ENCODE assay signal across 29 cellular contexts in the genomic region with DNA sequence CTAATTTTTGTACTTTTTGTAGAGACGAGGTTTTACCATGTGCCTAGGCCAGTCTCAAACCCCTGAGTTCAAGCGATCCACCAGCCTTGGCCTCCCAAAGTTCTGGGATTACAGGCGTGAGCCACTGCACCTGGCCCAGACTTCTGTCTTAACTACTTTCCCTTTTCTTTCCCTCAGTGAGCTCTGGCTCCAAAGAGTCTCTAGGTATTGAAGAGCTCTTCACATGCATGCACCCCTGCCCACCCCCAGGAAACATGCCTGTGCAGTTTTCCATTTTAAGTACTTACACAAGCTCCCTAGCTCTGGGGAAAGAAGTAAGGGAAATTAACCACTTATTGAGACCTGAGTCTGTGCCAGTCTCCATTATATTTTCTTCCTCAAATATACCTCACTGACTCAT. TPM values are rescaled to one million over a fixed set of nuclear protein-coding genes. Genes with fewer than 3 reads are reported as not detected.
"Had no signal": no experiment of that assay in that cellular context is flagged by ENCODE, and none has a peak within 500 bp of the region (broad histone marks: within the 10 kb centered on the region; RNA-seq: fewer than 3 reads in every experiment).

No MANE protein-coding gene starts in this region.

- H3K27ac ChIP-seq: ascending aorta, cardiac muscle cell, Peyer's patch, SJSA1 had no signal

- ATAC-seq: activated CD8-positive, alpha-beta T cell treated with anti-CD3 and anti-CD28 coated beads for 36 hours; PC-3 had no signal

- DNase-seq: activated CD4-positive, alpha-beta T cell treated with anti-CD3 and anti-CD28 coated beads, Interleukin-2, amount 10 ng/mL, durations not matched to agents 24 days and 14 days; activated CD4-positive, alpha-beta T cell treated with anti-CD3 and anti-CD28 coated beads, Interleukin-2, amount 50 U/mL, for 4 hours; activated CD8-positive, alpha-beta T cell treated with anti-CD3 and anti-CD28 coated beads for 36 hours; activated naive CD4-positive, alpha-beta T cell treated with anti-CD3 and anti-CD28 coated beads, Interleukin-2, amount 50 U/mL, for 16 hours; activated naive CD8-positive, alpha-beta T cell treated with anti-CD3 and anti-CD28 coated beads for 36 hours; activated T-cell treated with anti-CD3 and anti-CD28 coated beads, Interleukin-2, amount 50 U/mL, for 24 hours; amniotic stem cell; Karpas-422; NCI-H1105; NCI-H1417 treated with DMSO at 0.1 percent for 48 hours; NCI-H187 treated with DMSO at 0.1 percent for 48 hours; NCI-H2081 treated with DMSO at 0.1 percent for 48 hours; NCI-H2171; NCI-H510A; NCI-H526; NCI-H748 treated with DMSO at 0.1 percent for 48 hours; NK-92 treated with Interleukin-12 subunit alpha and Interleukin-12 subunit beta, amount 100 ng/mL, for 24 hours; PC-3; Peyer's patch; RPMI8226; SHP77 treated with DMSO at 0.1 percent for 48 hours; SK-N-SH had no signal

- H3K36me3 ChIP-seq: ascending aorta, cardiac muscle cell, Peyer's patch, SJSA1 had no signal

- FAIRE-seq: TTC549 had no signal

- H3K4me1 ChIP-seq: Peyer's patch, SJSA1 had no signal

- H3K4me2 ChIP-seq: SK-N-SH had no signal

- H3K27me3 ChIP-seq: ascending aorta, cardiac muscle cell, Peyer's patch, SJSA1 had no signal

- H3K9ac ChIP-seq: SK-N-SH had no signal

- H3K9me3 ChIP-seq: ascending aorta, Peyer's patch, SJSA1, SK-N-SH had no signal

- H3K4me3 ChIP-seq: ascending aorta, cardiac muscle cell, Peyer's patch, SJSA1 had no signal

RNA-seq across cellular contexts. Expression of a gene that starts 2.0 kb away (rescaled TPM):
- total RNA-seq: activated CD4-positive, alpha-beta T cell treated with anti-CD3 and anti-CD28 coated beads, Interleukin-2, amount 10 ng/mL, durations not matched to agents 24 days and 14 days; activated CD8-positive, alpha-beta memory T cell treated with anti-CD3 and anti-CD28 coated beads for 36 hours; activated CD8-positive, alpha-beta T cell treated with anti-CD3 and anti-CD28 coated beads for 36 hours; activated naive CD8-positive, alpha-beta T cell treated with anti-CD3 and anti-CD28 coated beads for 36 hours; activated T-helper 2 cell treated with anti-CD3 and anti-CD28 coated beads, Interferon-gamma antibody, Interleukin-2, Interleukin-4, amounts not matched to agents 10 μg/mL and 5 μg/mL and 100 μg/mL, durations not matched to agents 14 hours and 24 hours and 36 hours; MCF 10A; PC-3; Peyer's patch; SJSA1 had no signal

RNA-seq across cellular contexts. Expression of a gene that starts 16.5 kb away (rescaled TPM):
- total RNA-seq: activated CD8-positive, alpha-beta memory T cell treated with anti-CD3 and anti-CD28 coated beads for 36 hours; activated CD8-positive, alpha-beta T cell treated with anti-CD3 and anti-CD28 coated beads for 36 hours; activated naive CD8-positive, alpha-beta T cell treated with anti-CD3 and anti-CD28 coated beads for 36 hours; activated T-helper 2 cell treated with anti-CD3 and anti-CD28 coated beads, Interferon-gamma antibody, Interleukin-2, Interleukin-4, amounts not matched to agents 10 μg/mL and 5 μg/mL and 100 μg/mL, durations not matched to agents 14 hours and 24 hours and 36 hours; ascending aorta; MCF 10A; PC-3; Peyer's patch; SJSA1 had no signal
